1 cellular context compared by ENCODE assay signal in the genomic region with DNA sequence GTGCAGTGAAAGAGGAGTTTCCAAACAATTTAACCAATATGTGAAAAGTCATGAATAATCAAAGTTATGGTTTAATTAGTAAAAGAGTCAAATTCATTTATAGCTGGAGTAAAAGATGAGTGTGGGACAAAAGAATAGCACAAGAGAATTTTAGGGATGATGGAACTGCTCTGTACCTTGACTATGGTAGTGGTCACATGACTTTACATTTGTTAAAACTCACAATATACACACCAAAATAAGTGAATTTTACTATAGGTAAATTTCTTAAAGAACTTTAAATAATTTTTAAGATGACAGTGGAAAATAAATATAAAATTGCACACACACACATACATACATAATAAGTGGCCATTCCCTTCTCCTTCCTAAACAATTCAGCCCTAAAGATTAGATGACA.
A peak's percentile ranks its signal among the peaks of the same experiment; 100 is the strongest.
TF ChIP-seq lines count a peak whose summit lies in the region.

No MANE protein-coding gene starts in this region.

TF ChIP-seq in K562, 482 proteins besides CTCF, POLR2A, EP300 and RAD21 (continued from another document):
- TF ChIP-seq TOE1 (IDR thresholded peaks at IDR 0.05; ENCODE audit: borderline replicate concordance) (peak; percentile 61; the same call in 1 of the 2 replicates), TOE1 (CRISPR knock-in tag; IDR thresholded peaks at IDR 0.05; ENCODE audit: borderline replicate concordance, low read depth) (no peak), POLR2H (tag; IDR thresholded peaks at IDR 0.05; ENCODE audit: low read depth) (0 out of 2 replicates have a peak, but pooled peaks have one; percentile 41)
